In genomic region chr1:100360790-100361232, GRCh38 we compare ENCODE assay signal across 9 cellular contexts. TPM values are rescaled to one million over a fixed set of nuclear protein-coding genes. Genes with fewer than 3 reads are reported as not detected.
DNase-seq lines count a peak whose midpoint lies in the region; ATAC-seq lines count a peak whose summit lies in the region.
"Had no signal": no experiment of that assay in that cellular context is flagged by ENCODE, and none has a peak within 500 bp of the region (broad histone marks: within the 10 kb centered on the region; RNA-seq: fewer than 3 reads in every experiment).

No MANE protein-coding gene starts in this region.

- DNase-seq in DMS79 treated with DMSO at 0.1 percent for 48 hours (lab: John Stamatoyannopoulos, UW) (peak; percentile 72), NCI-H2227 (lab: John Stamatoyannopoulos, UW; ENCODE audit: unreplicated experiment) (peak; percentile 34), fibroblast of gingiva (ENCODE audit: low read depth) (peak; percentile 10), occipital lobe (lab: John Stamatoyannopoulos, UW) (peak; percentile 11), T-helper 1 cell (no peak)
- DNase-seq in stimulated activated naive CD4-positive, alpha-beta T cell (lab: John Stamatoyannopoulos, UW), result no peak
- no peak for DNase-seq in activated CD4-positive, alpha-beta T cell treated with anti-CD3 and anti-CD28 coated beads for 4 hours
- DNase-seq: NCI-H187 had no signal

- no peak for ATAC-seq in GM21360 (IDR thresholded peaks at IDR 0.05; ENCODE audit: unreplicated experiment)

RNA-seq across cellular contexts. Expression of gene CDC14A, which starts 8.5 kb away (rescaled TPM):
- 5.1 TPM for total RNA-seq in occipital lobe

Comparison
In these comparisons a context has a peak if more than half of its experiments do, and no peak if none do; other contexts are left out.
1. DNase-seq: peak in DMS79 treated with DMSO at 0.1 percent for 48 hours (single experiment), NCI-H2227 (single experiment), fibroblast of gingiva (single experiment) and occipital lobe (single experiment); none in stimulated activated naive CD4-positive, alpha-beta T cell (0 of 6), activated CD4-positive, alpha-beta T cell treated with anti-CD3 and anti-CD28 coated beads for 4 hours (0 of 2) and T-helper 1 cell (0 of 5).